ENCODE assay signal across 8 cellular contexts in the genomic region with DNA sequence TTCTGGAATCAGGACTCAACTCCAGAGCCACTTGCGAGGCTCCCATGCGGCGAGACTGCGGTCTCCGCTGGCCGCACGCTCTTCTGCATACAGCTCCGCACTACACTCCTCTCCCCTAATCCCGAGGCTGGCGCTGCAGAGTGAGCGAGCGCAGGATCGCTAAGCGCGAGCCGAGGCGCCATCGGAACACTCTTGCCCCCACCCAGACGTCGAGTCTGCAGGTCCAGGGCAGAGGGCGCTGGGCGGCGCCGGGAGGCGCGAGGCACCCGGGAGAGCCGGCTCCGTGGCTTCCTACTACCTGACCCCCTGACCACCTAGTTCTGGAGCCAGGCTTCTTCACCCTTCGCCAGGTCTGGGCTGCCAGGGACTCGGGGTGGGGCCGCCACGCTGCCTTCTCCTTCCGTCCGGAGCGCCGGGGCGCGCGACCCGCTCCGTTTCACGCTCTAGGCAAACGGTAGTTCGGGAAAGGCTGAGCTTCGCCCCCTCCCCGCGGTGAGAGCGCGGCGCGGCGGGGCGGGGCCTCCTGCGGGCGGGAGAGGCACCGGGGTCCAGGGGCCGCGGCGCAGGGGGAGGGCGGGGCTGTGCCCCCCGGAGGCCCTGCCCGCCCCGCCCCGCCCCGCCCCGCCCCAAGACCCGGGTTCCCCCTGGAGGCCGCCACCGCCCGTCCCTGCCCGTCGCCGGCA. TPM values are rescaled to one million over a fixed set of nuclear protein-coding genes. Genes with fewer than 3 reads are reported as not detected.
DNase-seq lines count a peak whose midpoint lies in the region; ATAC-seq and TF ChIP-seq lines count a peak whose summit lies in the region.

No MANE protein-coding gene starts in this region.

- H3F3A ChIP-seq in DOHH2 (ENCODE audit: control insufficient read depth, insufficient read depth) (peaks cover 35% of the 10 kb centered on the region), neural progenitor cell (ENCODE audit: low read depth) (peaks cover 95% of the 10 kb centered on the region)

- H3K4me3 Mint-ChIP-seq in activated naive CD4-positive, alpha-beta T cell treated with anti-CD3 and anti-CD28 coated beads for 36 hours: peak overlapping the region; percentile 80
- peak overlapping the region; percentile 90 for H3K4me3 Mint-ChIP-seq in neural progenitor cell

- no peaks in the 10 kb centered on the region for H3K36me3 Mint-ChIP-seq in activated naive CD4-positive, alpha-beta T cell treated with anti-CD3 and anti-CD28 coated beads for 36 hours (ENCODE audit: low read depth)
- H3K36me3 Mint-ChIP-seq in neural progenitor cell: no peaks in the 10 kb centered on the region

- H2AFZ ChIP-seq in KMS-11 (ENCODE audit: low read depth): peak overlapping the region; percentile 95
- H2AFZ ChIP-seq in neural progenitor cell (replicated peaks): peak overlapping the region; percentile 23

- peak overlapping the region; percentile 72 for H3K27ac ChIP-seq in DOHH2 (ENCODE audit: low read depth, low read length)
- peak overlapping the region; percentile 44; the same call in 1 of the 2 replicates for H3K27ac ChIP-seq in KMS-11
- H3K27ac ChIP-seq in gastroesophageal sphincter: peak overlapping the region; percentile 72 to 100 (median 95)
- peak overlapping the region; percentile 23 for H3K27ac ChIP-seq in neural progenitor cell
- H3K27ac ChIP-seq in transverse colon: peak overlapping the region; percentile 93 to 96 (median 96)

- H3K9ac ChIP-seq in KMS-11 (peak overlapping the region; percentile 72), neural progenitor cell (no peak overlapping the region)

- in situ Hi-C loops in transverse colon (cut with MboI; ENCODE audit: low pct_ligation_motif_present in 1 of 4, low pct_unique_long_range_greater_than_20kb in 1 of 4, low sequenced_read_pairs in 3 of 4): no loop called here

- ATAC-seq in GM21717 (IDR thresholded peaks at IDR 0.05; ENCODE audit: unreplicated experiment): peak; percentile 62
- ATAC-seq in gastroesophageal sphincter: peak; percentile 82

- H3K4me1 ChIP-seq in DOHH2 (ENCODE audit: control insufficient read depth, low read length) (peaks cover 56% of the 10 kb centered on the region), KMS-11 (ENCODE audit: low read depth, poor library complexity, severe bottlenecking) (peaks cover 7% of the 10 kb centered on the region), gastroesophageal sphincter (peaks cover 0 to 57% (median 4%) of the 10 kb centered on the region in 3 donors), neural progenitor cell (peaks cover 79% of the 10 kb centered on the region), transverse colon (peaks cover 0 to 45% (median 19%) of the 10 kb centered on the region in 4 donors)

- H4K20me1 ChIP-seq in DOHH2 (ENCODE audit: control insufficient read depth, insufficient read depth, low read depth, low read length) (no peaks in the 10 kb centered on the region), KMS-11 (ENCODE audit: insufficient read depth) (no peaks in the 10 kb centered on the region), neural progenitor cell (ENCODE audit: low read depth) (peaks cover 7% of the 10 kb centered on the region)

- intact Hi-C loops in activated naive CD4-positive, alpha-beta T cell treated with anti-CD3 and anti-CD28 coated beads for 36 hours (cut with micrococcal nuclease): loop anchor here (1.0 to 2.0 kb wide), 4 partner anchors 36 to 94 kb away; a partner anchor contains a TSS
- intact Hi-C loops in transverse colon (cut with DNase I; ENCODE audit: low total_unique reads): loop anchor here (5.0 kb wide), 1 partner anchor 90 kb away; no protein-coding TSS in a partner anchor

- TF ChIP-seq CTCF in DOHH2 (IDR thresholded peaks at IDR 0.05; ENCODE audit: low read depth, low read length, poor library complexity, severe bottlenecking) (no peak), KMS-11 (conservative IDR thresholded peaks at IDR 0.05; ENCODE audit: low read depth, low read length) (no peak), gastroesophageal sphincter (IDR thresholded peaks at IDR 0.05) (peak in 2 of 4 experiments; percentile 27 to 36), neural progenitor cell (IDR thresholded peaks at IDR 0.05) (peak; percentile 25), transverse colon (IDR thresholded peaks at IDR 0.05) (peak in 2 of 5 experiments; percentile 11 to 30)

- H3K4me2 ChIP-seq in DOHH2 (ENCODE audit: low read length) (peak overlapping the region; percentile 79), KMS-11 (peak overlapping the region; percentile 27; the same call in 1 of the 2 replicates), neural progenitor cell (peak overlapping the region; percentile 84)

- CTCF ChIA-PET in activated naive CD4-positive, alpha-beta T cell treated with anti-CD3 and anti-CD28 coated beads for 36 hours (lab: Charles Lee): interaction anchor here (1.3 to 2.4 kb wide), 3 partner anchors 12 to 89 kb away, joined by 3 to 12 read pairs (median 8); no protein-coding TSS in a partner anchor

- H3K27me3 Mint-ChIP-seq in activated naive CD4-positive, alpha-beta T cell treated with anti-CD3 and anti-CD28 coated beads for 36 hours (ENCODE audit: low read depth): peaks cover 23% of the 10 kb centered on the region
- H3K27me3 Mint-ChIP-seq in neural progenitor cell (ENCODE audit: insufficient read depth, low read depth): peaks cover 6% of the 10 kb centered on the region

- H3K9me2 ChIP-seq in DOHH2 (replicated peaks; ENCODE audit: control insufficient read depth, low read length): no peaks in the 10 kb centered on the region

- no CpG with 5 or more reads among the region's 74 CpGs for WGBS in gastroesophageal sphincter (ENCODE audit: low coverage in 1 of 2), 2 donors
- 0% methylated on average over 47 of the region's 74 CpGs; no CpG with 5 or more reads in 1 of the 2 donors for WGBS in transverse colon (ENCODE audit: low coverage in 1 of 2), 2 donors

- peaks cover 2% of the 10 kb centered on the region for H3K9me3 Mint-ChIP-seq in activated naive CD4-positive, alpha-beta T cell treated with anti-CD3 and anti-CD28 coated beads for 36 hours
- H3K9me3 Mint-ChIP-seq in neural progenitor cell: peaks cover under 1% of the 10 kb centered on the region

- DNase-seq in SHP77 treated with DMSO at 0.1 percent for 48 hours (lab: John Stamatoyannopoulos, UW) (peak; percentile 74), neural progenitor cell (ENCODE audit: low spot score) (peak; percentile 93), transverse colon (peak; percentile 82)
- DNase-seq in activated naive CD4-positive, alpha-beta T cell treated with anti-CD3 and anti-CD28 coated beads for 36 hours: peak; percentile 57

- H3K4me3 ChIP-seq in DOHH2 (ENCODE audit: low read length): peak overlapping the region; percentile 90
- H3K4me3 ChIP-seq in KMS-11 (IDR thresholded peaks at IDR 0.05; ENCODE audit: insufficient read depth, low read depth, low read length): no peak overlapping the region
- H3K4me3 ChIP-seq in gastroesophageal sphincter: peak overlapping the region; percentile 75 to 89
- H3K4me3 ChIP-seq in neural progenitor cell: peak overlapping the region; percentile 51
- peak overlapping the region; percentile 66 to 80 (median 71) for H3K4me3 ChIP-seq in transverse colon

- peaks cover 24% of the 10 kb centered on the region for H3K4me1 Mint-ChIP-seq in activated naive CD4-positive, alpha-beta T cell treated with anti-CD3 and anti-CD28 coated beads for 36 hours (ENCODE audit: low read depth)
- peaks cover 39% of the 10 kb centered on the region for H3K4me1 Mint-ChIP-seq in neural progenitor cell

- no peak for TF ChIP-seq EP300 in gastroesophageal sphincter (IDR thresholded peaks at IDR 0.05)
- TF ChIP-seq EP300 in transverse colon (IDR thresholded peaks at IDR 0.05; ENCODE audit: low read depth): no peak

- no peaks in the 10 kb centered on the region for H3K27me3 ChIP-seq in DOHH2 (ENCODE audit: control insufficient read depth, low read length)
- peaks cover 7% of the 10 kb centered on the region; the same call in 1 of the 2 replicates for H3K27me3 ChIP-seq in KMS-11 (ENCODE audit: insufficient read depth, low read depth)
- H3K27me3 ChIP-seq in gastroesophageal sphincter: no peaks in the 10 kb centered on the region
- no peaks in the 10 kb centered on the region for H3K27me3 ChIP-seq in neural progenitor cell
- no peaks in the 10 kb centered on the region for H3K27me3 ChIP-seq in transverse colon

- no peaks in the 10 kb centered on the region for H3K36me3 ChIP-seq in DOHH2 (ENCODE audit: control insufficient read depth, low read length)
- H3K36me3 ChIP-seq in KMS-11 (ENCODE audit: insufficient read depth): no peaks in the 10 kb centered on the region
- no peaks in the 10 kb centered on the region for H3K36me3 ChIP-seq in gastroesophageal sphincter
- no peaks in the 10 kb centered on the region for H3K36me3 ChIP-seq in neural progenitor cell
- no peaks in the 10 kb centered on the region for H3K36me3 ChIP-seq in transverse colon

- peak; percentile 54 to 73 for TF ChIP-seq POLR2A in gastroesophageal sphincter (IDR thresholded peaks at IDR 0.05)
- TF ChIP-seq POLR2A in transverse colon (IDR thresholded peaks at IDR 0.05): peak; percentile 77

- H3K9me3 ChIP-seq in DOHH2 (ENCODE audit: control insufficient read depth, insufficient read depth, low read length) (no peaks in the 10 kb centered on the region), gastroesophageal sphincter (no peaks in the 10 kb centered on the region), neural progenitor cell (ENCODE audit: low read depth) (no peaks in the 10 kb centered on the region), transverse colon (no peaks in the 10 kb centered on the region)

- H3K79me2 ChIP-seq in DOHH2 (ENCODE audit: control insufficient read depth, low read length): no peaks in the 10 kb centered on the region; the same call in 1 of the 2 replicates
- H3K79me2 ChIP-seq in KMS-11 (ENCODE audit: insufficient read depth, low read depth): no peaks in the 10 kb centered on the region
- H3K79me2 ChIP-seq in neural progenitor cell (ENCODE audit: low read depth): no peaks in the 10 kb centered on the region

- H3K27ac Mint-ChIP-seq in activated naive CD4-positive, alpha-beta T cell treated with anti-CD3 and anti-CD28 coated beads for 36 hours: no peak overlapping the region
- peak overlapping the region; percentile 94 for H3K27ac Mint-ChIP-seq in neural progenitor cell

RNA-seq across cellular contexts. Expression of a gene that starts 5.4 kb away (rescaled TPM):
- total RNA-seq in activated naive CD4-positive, alpha-beta T cell treated with anti-CD3 and anti-CD28 coated beads for 36 hours: 1 to 10 TPM; 1.0 to 1.2 TPM
- total RNA-seq in gastroesophageal sphincter (100 to 1,000 TPM in 2 of 4 donors, 10 to 100 TPM in 2; 74.6 to 219 (median 119) TPM), neural progenitor cell (ENCODE audit: low replicate concordance) (57.9 and 117 TPM in 2 replicates), transverse colon (10 to 100 TPM; 15.4 to 41.0 (median 29.4) TPM)

RNA-seq across cellular contexts. Expression of a gene that starts 44.2 kb away (rescaled TPM):
- total RNA-seq in activated naive CD4-positive, alpha-beta T cell treated with anti-CD3 and anti-CD28 coated beads for 36 hours: 1 to 10 TPM; 6.9 to 7.5 TPM
- total RNA-seq in gastroesophageal sphincter: 10 to 100 TPM in 1 of 4 donors, 1 to 10 TPM in 3; 4.8 to 16.6 (median 6.5) TPM
- total RNA-seq in neural progenitor cell (ENCODE audit: low replicate concordance): 44.5 TPM in 2 replicates
- 10 to 100 TPM; 16.1 to 32.5 (median 21.2) TPM for total RNA-seq in transverse colon

Comparison
In these comparisons a context has a peak if more than half of its experiments do, and no peak if none do; other contexts are left out.
1. H3K27ac ChIP-seq: peak in every context shown above with its lines; median percentile 96 in transverse colon; 95 in gastroesophageal sphincter; 72 in DOHH2; 44 in KMS-11; 23 in neural progenitor cell.
2. H3K4me2 ChIP-seq: peak in every context shown above with its lines; median percentile 84 in neural progenitor cell; 79 in DOHH2; 27 in KMS-11.
3. RNA of a gene that starts 5.4 kb away (total RNA-seq): 74.6 to 219 TPM in gastroesophageal sphincter, 57.9 to 117 TPM in neural progenitor cell and 15.4 to 41.0 TPM in transverse colon; 1.0 to 1.2 TPM in activated naive CD4-positive, alpha-beta T cell treated with anti-CD3 and anti-CD28 coated beads for 36 hours; every median in the first group is over 4 times any median in the second.
4. Peak in every context shown above with its lines, with median percentiles within 50 percentile points of each other: DNase-seq.